In genomic region chr7:7967909-7968543, GRCh38 we compare ENCODE assay signal across 8 cellular contexts. TPM values are rescaled to one million over a fixed set of nuclear protein-coding genes. Genes with fewer than 3 reads are reported as not detected.
A peak's percentile ranks its signal among the peaks of the same experiment; 100 is the strongest.
DNase-seq lines count a peak whose midpoint lies in the region; ATAC-seq and TF ChIP-seq lines count a peak whose summit lies in the region.

No MANE protein-coding gene starts in this region.

- peak overlapping the region; percentile 90 for H3K4me3 Mint-ChIP-seq in mesothelial cell of epicardium

- no peaks in the 10 kb centered on the region for H3K36me3 ChIP-seq in A673 (ENCODE audit: insufficient read depth, low read length, poor library complexity, severe bottlenecking)
- no peaks in the 10 kb centered on the region for H3K36me3 ChIP-seq in body of pancreas (replicated peaks in 1 of 2; ENCODE audit: insufficient read depth in 1 of 2, low read depth in 2 of 2)

- H3K9me3 ChIP-seq in A673 (ENCODE audit: low read depth, low read length, poor library complexity, severe bottlenecking), result no peaks in the 10 kb centered on the region
- no peaks in the 10 kb centered on the region for H3K9me3 ChIP-seq in body of pancreas

- WGBS in body of pancreas, 2 donors, result 4% methylated on average over 13 of the region's 13 CpGs

- TF ChIP-seq CTCF in A673 (conservative IDR thresholded peaks at IDR 0.05; ENCODE audit: low read depth, low read length), result no peak
- no peak for TF ChIP-seq CTCF in body of pancreas (IDR thresholded peaks at IDR 0.05)
- TF ChIP-seq CTCF in mesothelial cell of epicardium (IDR thresholded peaks at IDR 0.05; ENCODE audit: unreplicated experiment), result no peak

- H3K9me3 Mint-ChIP-seq in mesothelial cell of epicardium, result no peaks in the 10 kb centered on the region

- POLR2A ChIA-PET in A673 (lab: Charles Lee; ENCODE audit: low non-redundant PET), result no interaction called here

- peak overlapping the region; percentile 54 for H3K27ac Mint-ChIP-seq in mesothelial cell of epicardium

- H3K27me3 Mint-ChIP-seq in mesothelial cell of epicardium (ENCODE audit: low read depth), result no peaks in the 10 kb centered on the region

- H3K4me1 ChIP-seq in A673 (ENCODE audit: insufficient read depth, low read length, poor library complexity, severe bottlenecking) (peaks cover 6% of the 10 kb centered on the region), body of pancreas (no peaks in the 10 kb centered on the region)

- DNase-seq in A673 (ENCODE audit: low spot score) (no peak), HS-5 (ENCODE audit: low read depth) (peak; percentile 45), body of pancreas (no peak), mesothelial cell of epicardium (ENCODE audit: low spot score in 2 of 2, unreplicated experiment in 2 of 2) (no peak), amniotic stem cell (lab: John Stamatoyannopoulos, UW) (no peak), NCI-H146 (lab: John Stamatoyannopoulos, UW) (no peak), GOT3 (lab: John Stamatoyannopoulos, UW) (no peak)

- H3K36me3 Mint-ChIP-seq in mesothelial cell of epicardium, result no peaks in the 10 kb centered on the region

- no peaks in the 10 kb centered on the region for H3K27me3 ChIP-seq in A673 (replicated peaks; ENCODE audit: insufficient read depth, low read depth, low read length, poor library complexity)
- no peaks in the 10 kb centered on the region for H3K27me3 ChIP-seq in body of pancreas

- CTCF ChIA-PET in A673 (lab: Charles Lee), result no interaction called here

- H3K4me3 ChIP-seq in A673 (ENCODE audit: low read depth, low read length, poor library complexity, severe bottlenecking), result peak overlapping the region; percentile 86
- peak overlapping the region in 1 of 2 donors; percentile 85 for H3K4me3 ChIP-seq in body of pancreas

- ATAC-seq in body of pancreas, result no peak
- ATAC-seq in GM19463 (IDR thresholded peaks at IDR 0.05; ENCODE audit: unreplicated experiment), result no peak

- BruUV-seq in A673 (replicated peaks; lab: Mats Ljungman, UMichigan), result no TSS peak

- no peak for TF ChIP-seq POLR2A in body of pancreas (IDR thresholded peaks at IDR 0.05)

- no peak overlapping the region for H3K27ac ChIP-seq in A673 (ENCODE audit: low read depth, low read length, poor library complexity, severe bottlenecking)
- peak overlapping the region; percentile 40 to 95 (median 82) for H3K27ac ChIP-seq in body of pancreas

- intact Hi-C loops in A673 (cut with micrococcal nuclease; ENCODE audit: unreplicated experiment), result loop anchor here (5.0 to 10.0 kb wide), 2 partner anchors 224 to 283 kb away; no protein-coding TSS in a partner anchor
- intact Hi-C loops in body of pancreas (cut with DNase I), result no loop called here

- peaks cover 9% of the 10 kb centered on the region for H3K4me1 Mint-ChIP-seq in mesothelial cell of epicardium

RNA-seq across cellular contexts. Expression of gene GLCCI1, which starts 0.6 kb away (rescaled TPM):
- total RNA-seq in A673 (2021), result 6.9 and 9.9 TPM in 2 replicates
- 1 to 10 TPM; 5.9 to 8.3 TPM for total RNA-seq in body of pancreas
- total RNA-seq in mesothelial cell of epicardium, result 30.2 to 30.7 TPM (median 30.4 TPM) in 3 replicates
